Comparison of ENCODE assay signal across 24 cellular contexts in the genomic region with DNA sequence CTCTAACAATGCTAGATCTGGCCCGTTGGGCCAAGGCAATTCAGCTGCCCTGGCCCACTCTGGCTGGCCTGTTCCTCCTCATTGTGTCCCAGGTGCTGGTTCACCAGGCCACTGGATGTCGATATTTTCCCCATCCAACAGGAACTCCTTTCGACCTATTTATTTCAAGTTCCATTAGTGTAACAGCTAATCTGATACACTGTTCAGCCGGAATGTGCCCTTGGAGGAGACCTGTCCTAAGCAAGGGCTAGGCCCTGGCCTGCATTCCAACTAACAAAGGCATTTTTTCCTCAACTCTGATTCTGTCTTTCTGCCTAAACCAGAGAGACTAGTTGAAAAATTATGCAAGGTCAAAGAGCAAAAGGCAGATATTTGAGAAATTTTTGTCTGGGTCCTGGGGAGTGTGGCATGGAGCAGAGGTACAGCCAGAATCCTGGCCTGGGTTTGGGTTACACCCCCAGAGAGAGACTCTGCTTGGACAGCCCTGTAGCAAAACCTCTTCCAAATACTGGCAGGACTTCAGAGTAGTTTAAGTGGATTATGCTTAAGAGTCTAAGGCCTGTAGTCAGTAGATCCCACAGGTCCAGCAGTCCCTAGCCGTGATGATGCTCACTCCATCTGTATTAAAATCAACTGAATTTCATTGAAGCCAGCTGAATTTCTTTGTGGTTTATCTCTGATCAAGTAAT. TPM values are rescaled to one million over a fixed set of nuclear protein-coding genes. Genes with fewer than 3 reads are reported as not detected.
"Had no signal": no experiment of that assay in that cellular context is flagged by ENCODE, and none has a peak within 500 bp of the region (broad histone marks: within the 10 kb centered on the region; RNA-seq: fewer than 3 reads in every experiment).

No MANE protein-coding gene starts in this region.

- H3K4me3 Mint-ChIP-seq: activated B cell treated with CpG ODN at 0.5 μM for 24 hours; activated T-cell treated with anti-CD3 and anti-CD28 coated beads, Interleukin-2, amount 50 U/mL, for 72 hours; nephron; stimulated activated effector memory CD8-positive, alpha-beta T cell treated with anti-CD3 and anti-CD28 coated beads, Interleukin-12 subunit alpha, Interleukin-12 subunit beta, amount 100 ng/mL, for 72 hours; stimulated activated naive CD8-positive, alpha-beta T cell treated with anti-CD3 and anti-CD28 coated beads, Interleukin-15, amount 100 ng/mL, for 72 hours had no signal

- H3K4me1 ChIP-seq: breast epithelium, foreskin keratinocyte, sigmoid colon, tibial artery had no signal

- H3K4me3 ChIP-seq: breast epithelium, esophagus muscularis mucosa, sigmoid colon, tibial artery had no signal

- H3K27me3 ChIP-seq: breast epithelium, esophagus muscularis mucosa, foreskin keratinocyte, sigmoid colon, tibial artery had no signal

- H3K4me1 Mint-ChIP-seq: activated B cell treated with CpG ODN at 0.5 μM for 24 hours; nephron; stimulated activated effector memory CD8-positive, alpha-beta T cell treated with anti-CD3 and anti-CD28 coated beads, Interleukin-12 subunit alpha, Interleukin-12 subunit beta, amount 100 ng/mL, for 72 hours; stimulated activated naive CD8-positive, alpha-beta T cell treated with anti-CD3 and anti-CD28 coated beads, Interleukin-15, amount 100 ng/mL, for 72 hours had no signal

- H3K27ac Mint-ChIP-seq: activated B cell treated with CpG ODN at 0.5 μM for 24 hours; activated naive CD4-positive, alpha-beta T cell treated with anti-CD3 and anti-CD28 coated beads, Interleukin-2, amount 50 U/mL, for 72 hours; activated T-cell treated with anti-CD3 and anti-CD28 coated beads, Interleukin-2, amount 50 U/mL, for 72 hours; nephron; stimulated activated effector memory CD8-positive, alpha-beta T cell treated with anti-CD3 and anti-CD28 coated beads, Interleukin-12 subunit alpha, Interleukin-12 subunit beta, amount 100 ng/mL, for 72 hours; stimulated activated naive CD8-positive, alpha-beta T cell treated with anti-CD3 and anti-CD28 coated beads, Interleukin-15, amount 100 ng/mL, for 72 hours had no signal

- H3K36me3 ChIP-seq: breast epithelium, esophagus muscularis mucosa, sigmoid colon, tibial artery had no signal

- H3K27me3 Mint-ChIP-seq: activated B cell treated with CpG ODN at 0.5 μM for 24 hours had no signal

- ATAC-seq: activated naive CD4-positive, alpha-beta T cell treated with anti-CD3 and anti-CD28 coated beads, Interleukin-2, amount 50 U/mL, for 72 hours; activated T-cell treated with anti-CD3 and anti-CD28 coated beads, Interleukin-2, amount 50 U/mL, for 72 hours; foreskin keratinocyte; stimulated activated effector memory CD8-positive, alpha-beta T cell treated with anti-CD3 and anti-CD28 coated beads, Interleukin-12 subunit alpha, Interleukin-12 subunit beta, amount 100 ng/mL, for 72 hours; stimulated activated naive CD8-positive, alpha-beta T cell treated with anti-CD3 and anti-CD28 coated beads, Interleukin-15, amount 100 ng/mL, for 72 hours had no signal

- H3K27ac ChIP-seq: esophagus muscularis mucosa, foreskin keratinocyte, sigmoid colon, tibial artery had no signal

- H3K36me3 Mint-ChIP-seq: activated naive CD4-positive, alpha-beta T cell treated with anti-CD3 and anti-CD28 coated beads, Interleukin-2, amount 50 U/mL, for 72 hours; stimulated activated effector memory CD8-positive, alpha-beta T cell treated with anti-CD3 and anti-CD28 coated beads, Interleukin-12 subunit alpha, Interleukin-12 subunit beta, amount 100 ng/mL, for 72 hours had no signal

- DNase-seq: activated B cell treated with CpG ODN at 0.5 μM for 24 hours; activated naive CD4-positive, alpha-beta T cell; activated T-cell treated with anti-CD3 and anti-CD28 coated beads for 4 hours; activated T-cell treated with anti-CD3 and anti-CD28 coated beads, Interleukin-2, amount 50 U/mL, for 72 hours; dermis blood vessel endothelial cell; effector CD4-positive, alpha-beta T cell; foreskin keratinocyte; mammary epithelial cell; sigmoid colon; small intestine; stimulated activated CD4-positive, alpha-beta T cell treated with anti-CD3 and anti-CD28 coated beads, Interleukin-4, amount 100 ng/mL, for 24 hours; stimulated activated naive CD8-positive, alpha-beta T cell treated with anti-CD3 and anti-CD28 coated beads, Interleukin-15, amount 100 ng/mL, for 72 hours; substantia nigra; T-helper 2 cell; tibial artery had no signal

RNA-seq across cellular contexts. Expression of a gene that starts 36.1 kb away (rescaled TPM):
- total RNA-seq: activated B cell treated with CpG ODN at 0.5 μM for 24 hours; activated naive CD4-positive, alpha-beta T cell treated with anti-CD3 and anti-CD28 coated beads, Interleukin-2, amount 50 U/mL, for 72 hours; activated T-cell treated with anti-CD3 and anti-CD28 coated beads, Interleukin-2, amount 50 U/mL, for 72 hours; breast epithelium; dermis blood vessel endothelial cell; foreskin keratinocyte; glomerular endothelial cell; mammary epithelial cell; mucosa of gallbladder; osteoblast; sigmoid colon had no signal
- polyA plus RNA-seq: foreskin keratinocyte, liver, mammary epithelial cell, sigmoid colon had no signal
